In the genomic region with DNA sequence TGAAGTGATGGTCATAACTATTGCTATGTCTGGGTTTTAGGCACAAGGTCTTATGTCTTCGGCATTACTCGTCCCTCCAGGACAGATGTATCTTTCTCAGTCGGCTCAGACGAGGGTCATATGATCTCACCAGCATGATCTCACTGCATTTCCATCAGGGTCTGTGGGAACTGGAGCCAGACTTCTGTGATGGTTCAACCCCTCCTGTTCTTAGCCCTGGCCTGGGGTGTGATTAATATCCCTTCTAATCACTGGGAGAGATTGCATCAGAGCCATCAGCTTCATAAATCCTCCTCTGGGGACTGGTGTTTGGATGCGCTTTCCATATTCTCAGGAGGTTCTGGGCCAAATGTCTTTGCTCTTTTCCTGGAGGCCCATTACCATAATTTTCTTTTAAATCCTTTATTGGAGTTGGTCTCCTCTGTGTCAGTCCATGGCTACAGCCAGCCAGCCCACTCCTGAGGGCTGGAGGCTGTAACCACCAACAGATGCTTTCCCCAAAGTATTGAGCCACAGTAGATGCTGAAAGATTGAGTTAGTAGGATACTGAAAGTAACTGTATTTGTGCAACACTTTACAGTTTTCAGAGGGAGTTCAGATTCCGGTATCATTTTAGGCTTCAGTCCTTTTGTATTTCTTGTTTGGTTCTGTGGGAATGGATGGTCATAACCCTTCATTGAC, we compare ENCODE assay signal across 19 cellular contexts. TPM values are rescaled to one million over a fixed set of nuclear protein-coding genes. Genes with fewer than 3 reads are reported as not detected.
DNase-seq lines count a peak whose midpoint lies in the region; ATAC-seq and TF ChIP-seq lines count a peak whose summit lies in the region.
"Had no signal": no experiment of that assay in that cellular context is flagged by ENCODE, and none has a peak within 500 bp of the region (broad histone marks: within the 10 kb centered on the region; RNA-seq: fewer than 3 reads in every experiment).

No MANE protein-coding gene starts in this region.

- DNase-seq in EL = peak; percentile 23
- peak; percentile 59 to 69 for DNase-seq in NOMO-1 (lab: John Stamatoyannopoulos, UW; ENCODE audit: unreplicated experiment in 2 of 2)
- DNase-seq in foreskin keratinocyte = peak in 1 of 2 donors; percentile 23
- DNase-seq in sciatic nerve (ENCODE audit: low spot score) = no peak
- DNase-seq in activated T-cell treated with anti-CD3 and anti-CD28 coated beads, Interleukin-2, amount 50 U/mL, for 72 hours = no peak
- no peak for DNase-seq in activated naive CD4-positive, alpha-beta T cell treated with Interleukin-2 at 50 U/mL for 16 hours
- DNase-seq: activated CD4-positive, alpha-beta T cell treated with anti-CD3 and anti-CD28 coated beads for 48 hours; amygdala; immature natural killer cell; Kasumi-1; NCI-H2081; OCI-M1; T-helper 1 cell had no signal

- peak; percentile 13 for ATAC-seq in foreskin keratinocyte
- ATAC-seq in sciatic nerve = peak; percentile 95
- ATAC-seq in esophagus mucosa = no peak
- no peak for ATAC-seq in activated T-cell treated with anti-CD3 and anti-CD28 coated beads, Interleukin-2, amount 50 U/mL, for 72 hours (replicated peaks in 1 of 2)
- ATAC-seq in HG03457 (IDR thresholded peaks at IDR 0.05; ENCODE audit: unreplicated experiment) = no peak

- no peak overlapping the region for H3K4me3 Mint-ChIP-seq in activated T-cell treated with anti-CD3 and anti-CD28 coated beads, Interleukin-2, amount 50 U/mL, for 72 hours
- H3K4me3 Mint-ChIP-seq: activated T-helper 1 cell treated with anti-CD3 and anti-CD28 coated beads, Interleukin-12 subunit alpha, Interleukin-12 subunit beta, Interleukin-2, Interleukin-4 antibody, amounts not matched to agents 30 ng/mL and 10 ng/mL and 1 ng/mL, durations not matched to agents 14 hours and 24 hours and 36 hours; dendritic cell treated with granulocyte-macrophage colony-stimulating factor and Interleukin-4, amounts not matched to agents 40 ng/mL and 50 ng/mL, for 4 days; immature natural killer cell had no signal

- peaks cover 10% of the 10 kb centered on the region for H3K4me1 Mint-ChIP-seq in activated T-cell treated with anti-CD3 and anti-CD28 coated beads, Interleukin-2, amount 50 U/mL, for 72 hours (ENCODE audit: low read depth)

- intact Hi-C loops in sciatic nerve (cut with DNase I) = no loop called here

- no peak for TF ChIP-seq CTCF in foreskin keratinocyte (conservative IDR thresholded peaks at IDR 0.05)

- no peak overlapping the region for H3K27ac Mint-ChIP-seq in activated T-cell treated with anti-CD3 and anti-CD28 coated beads, Interleukin-2, amount 50 U/mL, for 72 hours
- H3K27ac Mint-ChIP-seq: activated T-helper 1 cell treated with anti-CD3 and anti-CD28 coated beads, Interleukin-12 subunit alpha, Interleukin-12 subunit beta, Interleukin-2, Interleukin-4 antibody, amounts not matched to agents 30 ng/mL and 10 ng/mL and 1 ng/mL, durations not matched to agents 14 hours and 24 hours and 36 hours; dendritic cell treated with granulocyte-macrophage colony-stimulating factor and Interleukin-4, amounts not matched to agents 40 ng/mL and 50 ng/mL, for 4 days; immature natural killer cell had no signal

- H3K4me1 ChIP-seq in foreskin keratinocyte = no peaks in the 10 kb centered on the region
- H3K4me1 ChIP-seq: prostate gland had no signal

- H3K27me3 Mint-ChIP-seq in activated T-cell treated with anti-CD3 and anti-CD28 coated beads, Interleukin-2, amount 50 U/mL, for 72 hours (ENCODE audit: low read depth) = peaks cover 39% of the 10 kb centered on the region

- H3K27ac ChIP-seq in foreskin keratinocyte = no peak overlapping the region
- H3K27ac ChIP-seq: BLaER1, prostate gland had no signal

- H3K27me3 ChIP-seq in foreskin keratinocyte = peaks cover 22% of the 10 kb centered on the region
- H3K27me3 ChIP-seq: BLaER1 had no signal

- H3K9me3 Mint-ChIP-seq in activated T-cell treated with anti-CD3 and anti-CD28 coated beads, Interleukin-2, amount 50 U/mL, for 72 hours = no peaks in the 10 kb centered on the region
- H3K9me3 Mint-ChIP-seq: activated T-helper 1 cell treated with anti-CD3 and anti-CD28 coated beads, Interleukin-12 subunit alpha, Interleukin-12 subunit beta, Interleukin-2, Interleukin-4 antibody, amounts not matched to agents 30 ng/mL and 10 ng/mL and 1 ng/mL, durations not matched to agents 14 hours and 24 hours and 36 hours; dendritic cell treated with granulocyte-macrophage colony-stimulating factor and Interleukin-4, amounts not matched to agents 40 ng/mL and 50 ng/mL, for 4 days had no signal

- no peaks in the 10 kb centered on the region for H3K36me3 Mint-ChIP-seq in activated T-cell treated with anti-CD3 and anti-CD28 coated beads, Interleukin-2, amount 50 U/mL, for 72 hours (ENCODE audit: insufficient read depth in 2 of 2)
- H3K36me3 Mint-ChIP-seq: immature natural killer cell had no signal

RNA-seq across cellular contexts. Expression of a gene that starts 20.0 kb away (rescaled TPM):
- not detected in 2 replicates for total RNA-seq in foreskin keratinocyte
- not detected in 2 replicates for polyA plus RNA-seq in foreskin keratinocyte
- 0.04 TPM for total RNA-seq in sciatic nerve
- 0.04 TPM for total RNA-seq in esophagus mucosa
- under 1 TPM in 1 of 2 donors, not detected in 1; 0.02 TPM for total RNA-seq in activated T-cell treated with anti-CD3 and anti-CD28 coated beads, Interleukin-2, amount 50 U/mL, for 72 hours
- total RNA-seq: activated T-helper 1 cell treated with anti-CD3 and anti-CD28 coated beads, Interleukin-12 subunit alpha, Interleukin-12 subunit beta, Interleukin-2, Interleukin-4 antibody, amounts not matched to agents 30 ng/mL and 10 ng/mL and 1 ng/mL, durations not matched to agents 14 hours and 24 hours and 36 hours had no signal
- polyA plus RNA-seq: immature natural killer cell had no signal

Comparison
In these comparisons a context has a peak if more than half of its experiments do, and no peak if none do; other contexts are left out.
1. DNase-seq: peak in EL (single experiment) and NOMO-1 (2 of 2); none in sciatic nerve (single experiment), activated T-cell treated with anti-CD3 and anti-CD28 coated beads, Interleukin-2, amount 50 U/mL, for 72 hours (0 of 2) and activated naive CD4-positive, alpha-beta T cell treated with Interleukin-2 at 50 U/mL for 16 hours (single experiment).
2. ATAC-seq: peak in foreskin keratinocyte (single experiment) and sciatic nerve (single experiment); none in esophagus mucosa (single experiment), activated T-cell treated with anti-CD3 and anti-CD28 coated beads, Interleukin-2, amount 50 U/mL, for 72 hours (0 of 2) and HG03457 (single experiment).